In genomic region chr5:139652788-139653241, GRCh38 we compare ENCODE assay signal across 8 cellular contexts. TPM values are rescaled to one million over a fixed set of nuclear protein-coding genes. Genes with fewer than 3 reads are reported as not detected.
A peak's percentile ranks its signal among the peaks of the same experiment; 100 is the strongest.
DNase-seq lines count a peak whose midpoint lies in the region; ATAC-seq, FAIRE-seq and TF ChIP-seq lines count a peak whose summit lies in the region.

No MANE protein-coding gene starts in this region.

- no peaks in the 10 kb centered on the region for H3K9me3 ChIP-seq in K562 (replicated peaks; ENCODE audit: control insufficient read depth, insufficient read depth, low read depth, low read length)
- H3K9me3 ChIP-seq in mucosa of stomach (ENCODE audit: control insufficient read depth, low read length) = no peaks in the 10 kb centered on the region

- H3K79me2 ChIP-seq in K562 (ENCODE audit: control insufficient read depth, insufficient read depth, low read length) = peaks cover 98% of the 10 kb centered on the region

- H3K4me2 ChIP-seq in K562 (ENCODE audit: insufficient read depth, low read length) = peak overlapping the region; percentile 8; the same call in 1 of the 2 replicates

- TF ChIP-seq POLR2A in K562 (conservative IDR thresholded peaks at IDR 0.05) = no peak

- no peak for TF ChIP-seq RAD21 in K562 (CRISPR knock-in tag; conservative IDR thresholded peaks at IDR 0.05 in 1 of 2, IDR thresholded peaks at IDR 0.05 in 1 of 2)

- in situ Hi-C loops in K562 (cut with MboI) = no loop called here

- H3K4me3 ChIP-seq in K562 (no peak overlapping the region; the same call in 1 of the 2 replicates), mucosa of stomach (ENCODE audit: low read length) (no peak overlapping the region)

- CTCF ChIA-PET in K562 (lab: Yijun Ruan, JAX; ENCODE audit: low intra/inter-chr PET ratio) = no interaction called here

- peaks cover 20% of the 10 kb centered on the region for H3K9me1 ChIP-seq in K562 (ENCODE audit: control insufficient read depth, insufficient read depth, low read length)

- POLR2A ChIA-PET in K562 (lab: Yijun Ruan, JAX) = interaction anchor here (0.8 to 2.8 kb wide), 5 partner anchors 8 to 462 kb away, joined by 3 to 13 read pairs (median 5); no protein-coding TSS in a partner anchor

- no peaks in the 10 kb centered on the region for H3K27me3 ChIP-seq in K562 (ENCODE audit: control insufficient read depth in 2 of 2, insufficient read depth in 2 of 2, low read length in 2 of 2)
- H3K27me3 ChIP-seq in mucosa of stomach (ENCODE audit: control insufficient read depth, insufficient read depth, low read length) = peaks cover 8% of the 10 kb centered on the region

- peaks cover 33% of the 10 kb centered on the region; the same call in 2 of the 3 replicates for H3K36me3 ChIP-seq in K562 (ENCODE audit: control insufficient read depth, insufficient read depth, low read length)
- no peaks in the 10 kb centered on the region for H3K36me3 ChIP-seq in mucosa of stomach (ENCODE audit: control insufficient read depth, insufficient read depth, low read length)

- ATAC-seq in GM18868 (IDR thresholded peaks at IDR 0.05; ENCODE audit: unreplicated experiment) = peak; percentile 43
- ATAC-seq in HG03103 (IDR thresholded peaks at IDR 0.05; ENCODE audit: low read depth, unreplicated experiment) = peak; percentile 28
- ATAC-seq in K562 = no peak
- no peak for ATAC-seq in left colon
- ATAC-seq in GM18873 (IDR thresholded peaks at IDR 0.05; ENCODE audit: low FRiP score, unreplicated experiment) = no peak

- TF ChIP-seq CTCF in K562 (IDR thresholded peaks at IDR 0.05 in 2 of 3, conservative IDR thresholded peaks at IDR 0.05 in 1 of 3; ENCODE audit: insufficient read depth in 2 of 3, low read depth in 1 of 3, low read length in 3 of 3) = no peak

- WGBS in K562 (ENCODE audit: insufficient coverage, low coverage, missing lambda C conversion rate) = 59% methylated on average over 4 of the region's 5 CpGs

- intact Hi-C loops in K562 (cut with micrococcal nuclease) = no loop called here
- intact Hi-C loops in left colon (cut with DNase I, micrococcal nuclease) = no loop called here

- no peak for FAIRE-seq in K562 (lab: Jason Lieb, UNC)

- H3K27ac ChIP-seq in K562 (ENCODE audit: extremely low read depth, low read depth, low read length) = no peak overlapping the region

- no TSS peak for BruUV-seq in K562 (replicated peaks; lab: Mats Ljungman, UMichigan)

- H4K20me1 ChIP-seq in K562 (replicated peaks; ENCODE audit: control insufficient read depth, insufficient read depth, low read length) = peaks cover 59% of the 10 kb centered on the region

- peak overlapping the region; percentile 28 to 83; a peak in 2 of 4 replicates for H3K9ac ChIP-seq in K562 (ENCODE audit: insufficient read depth in 1 of 2, low read depth in 2 of 2, low read length in 2 of 2)
- peak overlapping the region; percentile 16 for H3K9ac ChIP-seq in mucosa of stomach (ENCODE audit: low read length)

- no peak for TF ChIP-seq EP300 in K562 (IDR thresholded peaks at IDR 0.05; ENCODE audit: low read length)

- DNase-seq in K562 (ENCODE audit: extremely low read depth in 1 of 4, low spot score in 3 of 4) (peak in 1 of 4 experiments; percentile 22), pons (ENCODE audit: low spot score) (no peak), left colon (no peak)
- no peak for DNase-seq in activated naive CD4-positive, alpha-beta T cell treated with anti-CD3 and anti-CD28 coated beads, Interleukin-2, amount 50 U/mL, for 16 hours

- H3K4me1 ChIP-seq in K562 (replicated peaks in 1 of 2; ENCODE audit: control insufficient read depth in 2 of 2, insufficient read depth in 2 of 2, low read length in 2 of 2) = peaks cover 58 to 81% of the 10 kb centered on the region in 2 experiments
- H3K4me1 ChIP-seq in mucosa of stomach (ENCODE audit: control insufficient read depth, insufficient read depth, low read length) = peaks cover 73% of the 10 kb centered on the region

- no peak overlapping the region for H2AFZ ChIP-seq in K562 (ENCODE audit: low read depth, low read length)

TF ChIP-seq in K562, 482 proteins besides CTCF, POLR2A, EP300 and RAD21 (continues in another document):
- no peak for TF ChIP-seq E2F1 (CRISPR knock-in tag; IDR thresholded peaks at IDR 0.05)
- no peak for TF ChIP-seq PTBP1 (IDR thresholded peaks at IDR 0.05; ENCODE audit: low read depth, low read length)
- TF ChIP-seq PHF8 (IDR thresholded peaks at IDR 0.05; ENCODE audit: borderline replicate concordance, low read length) = no peak
- no peak for TF ChIP-seq HDAC6 (IDR thresholded peaks at IDR 0.05; ENCODE audit: low read depth, low read length)
- TF ChIP-seq CBX1 (IDR thresholded peaks at IDR 0.05; ENCODE audit: low read depth) = no peak
- TF ChIP-seq ZBTB26 (CRISPR knock-in tag; IDR thresholded peaks at IDR 0.05) = 0 out of 2 replicates have a peak, but pooled peaks have one; percentile 56
- TF ChIP-seq EP400 (IDR thresholded peaks at IDR 0.05) = no peak
- TF ChIP-seq SLC30A9 (CRISPR knock-in tag; IDR thresholded peaks at IDR 0.05) = no peak
- no peak for TF ChIP-seq CREB3 (tag; conservative IDR thresholded peaks at IDR 0.05; ENCODE audit: low read depth)
- TF ChIP-seq DEAF1 (CRISPR knock-in tag; IDR thresholded peaks at IDR 0.05) = no peak
- TF ChIP-seq CC2D1A (IDR thresholded peaks at IDR 0.05) = no peak

RNA-seq across cellular contexts. Expression of gene CXXC5, which starts 4.7 kb away (rescaled TPM):
- 44.6 and 81.0 TPM in 2 replicates for total RNA-seq in K562 (2011; cell fraction: chromatin; rRNA removed; ENCODE audit: low replicate concordance)
- 52.9 TPM in 2 replicates for total RNA-seq in K562 (2011; cell fraction: nucleolus; rRNA removed)
- total RNA-seq in K562 (2011; cell fraction: nucleoplasm; rRNA removed) = 37.8 and 55.7 TPM in 2 replicates
- total RNA-seq in K562 (2014; rRNA removed) (121 and 123 TPM in 2 replicates), K562 (2014; rRNA removed; fragmentation: Illumina TruSeq; extraction: Trizol) (24.1 and 25.8 TPM in 2 replicates), K562 (2015; rRNA removed; fragmentation: Illumina TruSeq; extraction: Trizol) (40.6 and 45.1 TPM in 2 replicates), K562 (2021) (79.3 and 87.8 TPM in 2 replicates), left colon (10 to 100 TPM; 28.2 to 30.2 TPM)
- polyA plus RNA-seq in K562 (2011; rRNA removed) (44.8 and 51.8 TPM in 2 replicates), K562 (2014; fragmentation: Illumina TruSeq; extraction: Trizol) (45.8 and 61.2 TPM in 2 replicates), K562 (2014; fragmentation: Nextera tagmentation; extraction: Ambion mirVana) (1 to 10 TPM; 1.9 to 4.6 TPM), K562 (2014; rRNA removed) (63.8 and 67.0 TPM in 2 replicates)
- 47.3 and 134 TPM in 2 replicates for polyA plus RNA-seq in K562 (2011; cell fraction: cytosol; rRNA removed)
- 34.3 and 47.7 TPM in 2 replicates for polyA plus RNA-seq in K562 (2011; cell fraction: nucleus; rRNA removed)
- polyA plus RNA-seq in K562 (2012) = 63.1 and 65.7 TPM in 2 replicates
- 27.1 and 39.4 TPM in 2 replicates for polyA minus RNA-seq in K562 (2011; rRNA and poly(A)+ RNA removed)
- polyA minus RNA-seq in K562 (2011; cell fraction: cytosol; rRNA and poly(A)+ RNA removed) = 47.5 and 54.4 TPM in 2 replicates
- polyA minus RNA-seq in K562 (2011; cell fraction: nucleus; rRNA and poly(A)+ RNA removed) = 29.4 and 36.8 TPM in 2 replicates

Comparison
In these comparisons a context has a peak if more than half of its experiments do, and no peak if none do; other contexts are left out.
1. ATAC-seq: peak in GM18868 (single experiment) and HG03103 (single experiment); none in K562 (single experiment), left colon (single experiment) and GM18873 (single experiment).